11 cellular contexts compared by ENCODE assay signal in genomic region chr19:3048190-3048533, GRCh38. TPM values are rescaled to one million over a fixed set of nuclear protein-coding genes. Genes with fewer than 3 reads are reported as not detected.
A peak's percentile ranks its signal among the peaks of the same experiment; 100 is the strongest.
DNase-seq lines count a peak whose midpoint lies in the region; ATAC-seq, FAIRE-seq and TF ChIP-seq lines count a peak whose summit lies in the region.
"Had no signal": no experiment of that assay in that cellular context is flagged by ENCODE, and none has a peak within 500 bp of the region (broad histone marks: within the 10 kb centered on the region; RNA-seq: fewer than 3 reads in every experiment).

No MANE protein-coding gene starts in this region.

- no peak for ATAC-seq in activated naive CD8-positive, alpha-beta T cell treated with anti-CD3 and anti-CD28 coated beads, Interleukin-2, amount 10 ng/mL, durations not matched to agents 7 days and 5 days (ENCODE audit: low read depth)
- no peak for ATAC-seq in activated naive CD8-positive, alpha-beta T cell treated with anti-CD3 and anti-CD28 coated beads, Interleukin-2, amount 50 U/mL, for 24 hours
- ATAC-seq in GM21737 (IDR thresholded peaks at IDR 0.05; ENCODE audit: unreplicated experiment): no peak

- no peak for FAIRE-seq in keratinocyte (lab: Jason Lieb, UNC)
- FAIRE-seq: RCC 7860 had no signal

- H3K4me2 ChIP-seq in PC-9: peak overlapping the region; percentile 64; the same call in 1 of the 2 replicates
- H3K4me2 ChIP-seq in keratinocyte (ENCODE audit: control insufficient read depth, extremely low read depth, insufficient read depth, low read depth, low read length): peak overlapping the region; percentile 63

- no peaks in the 10 kb centered on the region for H3K27me3 ChIP-seq in PC-9 (ENCODE audit: insufficient read depth, low read depth)
- H3K27me3 ChIP-seq in keratinocyte (ENCODE audit: control insufficient read depth, extremely low read depth, insufficient read depth, low read length): no peaks in the 10 kb centered on the region
- H3K27me3 ChIP-seq in thyroid gland: no peaks in the 10 kb centered on the region

- H3K9ac ChIP-seq in keratinocyte (ENCODE audit: control insufficient read depth, extremely low read depth, insufficient read depth, low read length): no peak overlapping the region

- 94 to 95% methylated on average over 5 of the region's 5 CpGs for WGBS in thyroid gland, 2 donors

- H3K27ac ChIP-seq in PC-9 (no peak overlapping the region), keratinocyte (ENCODE audit: control insufficient read depth, insufficient read depth, low read length) (no peak overlapping the region), thyroid gland (peak overlapping the region in 2 of 3 donors; percentile 69 to 75)

- dilution Hi-C loops in keratinocyte (cut with MboI; ENCODE audit: extremely low pct_ligation_motif_present, low sequenced_read_pairs): no loop called here

- TF ChIP-seq POLR2A in thyroid gland (IDR thresholded peaks at IDR 0.05): no peak

- H3K79me2 ChIP-seq in PC-9 (ENCODE audit: low read depth) (no peaks in the 10 kb centered on the region), keratinocyte (ENCODE audit: control insufficient read depth, insufficient read depth, low read length) (no peaks in the 10 kb centered on the region)

- no peaks in the 10 kb centered on the region for H4K20me1 ChIP-seq in PC-9 (ENCODE audit: insufficient read depth)
- H4K20me1 ChIP-seq in keratinocyte (ENCODE audit: control insufficient read depth, extremely low read depth, insufficient read depth, low read length): no peaks in the 10 kb centered on the region

- no TSS peak for BruUV-seq in PC-9 (replicated peaks; lab: Mats Ljungman, UMichigan)

- peaks cover 14% of the 10 kb centered on the region for H3K27me3 Mint-ChIP-seq in activated naive CD8-positive, alpha-beta T cell treated with anti-CD3 and anti-CD28 coated beads, Interleukin-2, amount 10 ng/mL, durations not matched to agents 7 days and 5 days
- H3K27me3 Mint-ChIP-seq in activated naive CD8-positive, alpha-beta T cell treated with anti-CD3 and anti-CD28 coated beads, Interleukin-2, amount 50 U/mL, for 24 hours: peaks cover 4% of the 10 kb centered on the region
- H3K27me3 Mint-ChIP-seq: activated naive CD4-positive, alpha-beta T cell treated with anti-CD3 and anti-CD28 coated beads, Interleukin-2, amount 50 U/mL, for 24 hours had no signal

- DNase-seq in activated naive CD8-positive, alpha-beta T cell treated with anti-CD3 and anti-CD28 coated beads, Interleukin-2, amount 10 ng/mL, durations not matched to agents 7 days and 5 days: no peak
- DNase-seq in activated naive CD8-positive, alpha-beta T cell treated with anti-CD3 and anti-CD28 coated beads, Interleukin-2, amount 50 U/mL, for 24 hours: no peak
- DNase-seq in PC-9: no peak
- no peak for DNase-seq in keratinocyte (ENCODE audit: low read depth, low spot score)
- no peak for DNase-seq in thyroid gland
- no peak for DNase-seq in stimulated activated CD4-positive, alpha-beta T cell treated with anti-CD3 and anti-CD28 coated beads, Interleukin-4, amount 100 ng/mL, for 24 hours
- no peak for DNase-seq in NCI-H1092 (lab: John Stamatoyannopoulos, UW)
- DNase-seq: NCI-H1105 treated with DMSO at 0.1 percent for 48 hours had no signal

- H3K9me3 ChIP-seq in PC-9 (ENCODE audit: insufficient read depth, low read depth) (no peaks in the 10 kb centered on the region), keratinocyte (ENCODE audit: control insufficient read depth, low read depth, low read length) (no peaks in the 10 kb centered on the region), thyroid gland (no peaks in the 10 kb centered on the region)

- H3K9me3 Mint-ChIP-seq in activated naive CD8-positive, alpha-beta T cell treated with anti-CD3 and anti-CD28 coated beads, Interleukin-2, amount 10 ng/mL, durations not matched to agents 7 days and 5 days: no peaks in the 10 kb centered on the region
- no peaks in the 10 kb centered on the region for H3K9me3 Mint-ChIP-seq in activated naive CD8-positive, alpha-beta T cell treated with anti-CD3 and anti-CD28 coated beads, Interleukin-2, amount 50 U/mL, for 24 hours
- H3K9me3 Mint-ChIP-seq: activated naive CD4-positive, alpha-beta T cell treated with anti-CD3 and anti-CD28 coated beads, Interleukin-2, amount 50 U/mL, for 24 hours had no signal

- H3K4me1 ChIP-seq in PC-9 (replicated peaks; ENCODE audit: insufficient read depth) (no peaks in the 10 kb centered on the region), keratinocyte (ENCODE audit: control insufficient read depth, extremely low read depth, insufficient read depth, low read length) (peaks cover 5% of the 10 kb centered on the region), thyroid gland (peaks cover 9 to 15% of the 10 kb centered on the region in 2 donors)

- POLR2A ChIA-PET in activated naive CD8-positive, alpha-beta T cell treated with anti-CD3 and anti-CD28 coated beads, Interleukin-2, amount 10 ng/mL, durations not matched to agents 7 days and 5 days (lab: Charles Lee): interaction anchor here (0.7 to 1.3 kb wide), 2 partner anchors 13 to 14 kb away, joined by 3 to 4 read pairs; no protein-coding TSS in a partner anchor
- POLR2A ChIA-PET in PC-9 (lab: Charles Lee; ENCODE audit: unreplicated experiment): no interaction called here

- intact Hi-C loops in PC-9 (cut with micrococcal nuclease; ENCODE audit: unreplicated experiment): no loop called here
- intact Hi-C loops in thyroid gland (cut with DNase I): loop anchor here (5.0 kb wide), 1 partner anchor 76 kb away; no protein-coding TSS in a partner anchor

- no peaks in the 10 kb centered on the region for H3K9me2 ChIP-seq in PC-9 (ENCODE audit: insufficient read depth)

- CTCF ChIA-PET in PC-9 (lab: Charles Lee): interaction anchor here (0.6 kb wide), 1 partner anchor 83 kb away, joined by 3 read pairs; no protein-coding TSS in a partner anchor

- no peak overlapping the region for H2AFZ ChIP-seq in PC-9
- H2AFZ ChIP-seq in keratinocyte (ENCODE audit: control insufficient read depth, low read length): no peak overlapping the region

- no peaks in the 10 kb centered on the region for H3K9me1 ChIP-seq in keratinocyte (ENCODE audit: control insufficient read depth, extremely low read depth, insufficient read depth, low read length)

- H3F3A ChIP-seq in PC-9 (ENCODE audit: insufficient read depth, low read depth): no peaks in the 10 kb centered on the region

- H3K36me3 ChIP-seq in PC-9 (ENCODE audit: low read depth): no peaks in the 10 kb centered on the region
- peaks cover 0 to under 1% of the 10 kb centered on the region in 2 experiments for H3K36me3 ChIP-seq in keratinocyte (ENCODE audit: control insufficient read depth in 2 of 2, extremely low read depth in 1 of 2, insufficient read depth in 2 of 2, low read length in 2 of 2)
- H3K36me3 ChIP-seq in thyroid gland: peaks cover 0 to 1% of the 10 kb centered on the region in 2 donors

- peaks cover 6% of the 10 kb centered on the region for H3K4me1 Mint-ChIP-seq in activated naive CD8-positive, alpha-beta T cell treated with anti-CD3 and anti-CD28 coated beads, Interleukin-2, amount 10 ng/mL, durations not matched to agents 7 days and 5 days
- H3K4me1 Mint-ChIP-seq in activated naive CD8-positive, alpha-beta T cell treated with anti-CD3 and anti-CD28 coated beads, Interleukin-2, amount 50 U/mL, for 24 hours: peaks cover 15% of the 10 kb centered on the region

- H3K36me3 Mint-ChIP-seq in activated naive CD8-positive, alpha-beta T cell treated with anti-CD3 and anti-CD28 coated beads, Interleukin-2, amount 10 ng/mL, durations not matched to agents 7 days and 5 days: no peaks in the 10 kb centered on the region
- H3K36me3 Mint-ChIP-seq in activated naive CD8-positive, alpha-beta T cell treated with anti-CD3 and anti-CD28 coated beads, Interleukin-2, amount 50 U/mL, for 24 hours (ENCODE audit: low read depth): no peaks in the 10 kb centered on the region
- H3K36me3 Mint-ChIP-seq: activated naive CD4-positive, alpha-beta T cell treated with anti-CD3 and anti-CD28 coated beads, Interleukin-2, amount 50 U/mL, for 24 hours had no signal

- TF ChIP-seq CTCF in PC-9 (conservative IDR thresholded peaks at IDR 0.05) (no peak), keratinocyte (optimal IDR thresholded peaks at IDR 0.05 in 1 of 3, IDR thresholded peaks at IDR 0.05 in 1 of 3, conservative IDR thresholded peaks at IDR 0.05 in 1 of 3; ENCODE audit: extremely low read depth in 1 of 3, insufficient read depth in 2 of 3, low read length in 3 of 3) (no peak), thyroid gland (IDR thresholded peaks at IDR 0.05) (no peak)

- H3K4me3 Mint-ChIP-seq in activated naive CD8-positive, alpha-beta T cell treated with anti-CD3 and anti-CD28 coated beads, Interleukin-2, amount 10 ng/mL, durations not matched to agents 7 days and 5 days: peak overlapping the region; percentile 67
- H3K4me3 Mint-ChIP-seq in activated naive CD8-positive, alpha-beta T cell treated with anti-CD3 and anti-CD28 coated beads, Interleukin-2, amount 50 U/mL, for 24 hours: no peak overlapping the region

- H3K27ac Mint-ChIP-seq in activated naive CD8-positive, alpha-beta T cell treated with anti-CD3 and anti-CD28 coated beads, Interleukin-2, amount 10 ng/mL, durations not matched to agents 7 days and 5 days: no peak overlapping the region
- H3K27ac Mint-ChIP-seq in activated naive CD8-positive, alpha-beta T cell treated with anti-CD3 and anti-CD28 coated beads, Interleukin-2, amount 50 U/mL, for 24 hours: no peak overlapping the region

- H3K4me3 ChIP-seq in PC-9 (no peak overlapping the region), keratinocyte (ENCODE audit: control insufficient read depth in 2 of 3, extremely low read depth in 1 of 3, insufficient read depth in 2 of 3, low read depth in 1 of 3, low read length in 3 of 3) (peak overlapping the region in 1 of 3 experiments; percentile 2), thyroid gland (replicated peaks in 1 of 3) (no peak overlapping the region)

RNA-seq across cellular contexts. Expression of gene TLE5, which starts 14.1 kb away (rescaled TPM):
- 100 to 1,000 TPM; 697 to 718 TPM for total RNA-seq in activated naive CD8-positive, alpha-beta T cell treated with anti-CD3 and anti-CD28 coated beads, Interleukin-2, amount 10 ng/mL, durations not matched to agents 7 days and 5 days
- 210 and 217 TPM in 2 replicates for total RNA-seq in PC-9 (2021)
- 249 to 337 TPM (median 316 TPM) in 3 replicates for polyA plus RNA-seq in keratinocyte
- polyA plus RNA-seq in keratinocyte (2011; ENCODE audit: low read depth): 171 TPM
- polyA plus RNA-seq in keratinocyte (2011; cell fraction: cytosol; rRNA removed): 305 and 467 TPM in 2 replicates
- 152 and 214 TPM in 2 replicates for polyA plus RNA-seq in keratinocyte (2011; cell fraction: nucleus; rRNA removed)
- 144 and 286 TPM in 2 replicates for polyA plus RNA-seq in keratinocyte (2012; ENCODE audit: low replicate concordance)
- polyA minus RNA-seq in keratinocyte: 324 to 462 TPM (median 417 TPM) in 3 replicates
- 635 TPM for polyA minus RNA-seq in keratinocyte (2011; cell fraction: cytosol; rRNA and poly(A)+ RNA removed)
- 62.3 and 73.5 TPM in 2 replicates for polyA minus RNA-seq in keratinocyte (2011; cell fraction: nucleus; rRNA and poly(A)+ RNA removed)
- total RNA-seq in thyroid gland: 100 to 1,000 TPM; 398 to 892 (median 498) TPM

RNA-seq across cellular contexts. Expression of gene TLE2, which starts 19.1 kb away (rescaled TPM):
- 1 to 10 TPM; 3.9 to 5.0 TPM for total RNA-seq in activated naive CD8-positive, alpha-beta T cell treated with anti-CD3 and anti-CD28 coated beads, Interleukin-2, amount 10 ng/mL, durations not matched to agents 7 days and 5 days
- total RNA-seq in PC-9 (2021) (13.7 and 21.8 TPM in 2 replicates), thyroid gland (100 to 1,000 TPM in 1 of 4 donors, 10 to 100 TPM in 3; 81.3 to 114 (median 90.3) TPM)
- 0.70 to 1.0 TPM (median 0.88 TPM) in 3 replicates for polyA plus RNA-seq in keratinocyte
- polyA plus RNA-seq in keratinocyte (2011; ENCODE audit: low read depth): 0.94 TPM
- polyA plus RNA-seq in keratinocyte (2011; cell fraction: cytosol; rRNA removed): 0.36 and 0.97 TPM in 2 replicates
- 1.2 and 2.3 TPM in 2 replicates for polyA plus RNA-seq in keratinocyte (2011; cell fraction: nucleus; rRNA removed)
- 0.82 and 1.4 TPM in 2 replicates for polyA plus RNA-seq in keratinocyte (2012; ENCODE audit: low replicate concordance)
- polyA minus RNA-seq in keratinocyte: 0.63 to 2.2 TPM (median 0.90 TPM) in 3 replicates
- 7.5 TPM for polyA minus RNA-seq in keratinocyte (2011; cell fraction: cytosol; rRNA and poly(A)+ RNA removed)
- polyA minus RNA-seq in keratinocyte (2011; cell fraction: nucleus; rRNA and poly(A)+ RNA removed): 0.95 and 1.2 TPM in 2 replicates

RNA-seq across cellular contexts. Expression of gene GNA11, which starts 46.0 kb away (rescaled TPM):
- total RNA-seq in activated naive CD8-positive, alpha-beta T cell treated with anti-CD3 and anti-CD28 coated beads, Interleukin-2, amount 10 ng/mL, durations not matched to agents 7 days and 5 days: under 1 TPM; 0.44 to 0.71 TPM
- total RNA-seq in PC-9 (2021) (36.9 and 38.8 TPM in 2 replicates), thyroid gland (10 to 100 TPM; 49.9 to 69.6 (median 63.8) TPM)
- 12.7 to 47.8 TPM (median 17.6 TPM) in 3 replicates for polyA plus RNA-seq in keratinocyte
- 5.3 TPM for polyA plus RNA-seq in keratinocyte (2011; ENCODE audit: low read depth)
- polyA plus RNA-seq in keratinocyte (2011; cell fraction: cytosol; rRNA removed): 23.6 and 40.7 TPM in 2 replicates
- 30.7 and 37.7 TPM in 2 replicates for polyA plus RNA-seq in keratinocyte (2011; cell fraction: nucleus; rRNA removed)
- 30.2 and 62.2 TPM in 2 replicates for polyA plus RNA-seq in keratinocyte (2012; ENCODE audit: low replicate concordance)
- 28.8 to 128 TPM (median 38.1 TPM) in 3 replicates for polyA minus RNA-seq in keratinocyte
- 40.5 TPM for polyA minus RNA-seq in keratinocyte (2011; cell fraction: cytosol; rRNA and poly(A)+ RNA removed)
- 17.4 and 19.7 TPM in 2 replicates for polyA minus RNA-seq in keratinocyte (2011; cell fraction: nucleus; rRNA and poly(A)+ RNA removed)

Comparison
In these comparisons a context has a peak if more than half of its experiments do, and no peak if none do; other contexts are left out.
1. H3K27ac ChIP-seq: peak in thyroid gland (2 of 3); none in PC-9 (single experiment) and keratinocyte (single experiment).
2. RNA of gene GNA11, which starts 46.0 kb away (total RNA-seq): 49.9 to 69.6 TPM in thyroid gland and 36.9 to 38.8 TPM in PC-9; 0.44 to 0.71 TPM in activated naive CD8-positive, alpha-beta T cell treated with anti-CD3 and anti-CD28 coated beads, Interleukin-2, amount 10 ng/mL, durations not matched to agents 7 days and 5 days; every median in the first group is over 10 times any median in the second.